ENCODE assay signal across 24 cellular contexts in the genomic region with DNA sequence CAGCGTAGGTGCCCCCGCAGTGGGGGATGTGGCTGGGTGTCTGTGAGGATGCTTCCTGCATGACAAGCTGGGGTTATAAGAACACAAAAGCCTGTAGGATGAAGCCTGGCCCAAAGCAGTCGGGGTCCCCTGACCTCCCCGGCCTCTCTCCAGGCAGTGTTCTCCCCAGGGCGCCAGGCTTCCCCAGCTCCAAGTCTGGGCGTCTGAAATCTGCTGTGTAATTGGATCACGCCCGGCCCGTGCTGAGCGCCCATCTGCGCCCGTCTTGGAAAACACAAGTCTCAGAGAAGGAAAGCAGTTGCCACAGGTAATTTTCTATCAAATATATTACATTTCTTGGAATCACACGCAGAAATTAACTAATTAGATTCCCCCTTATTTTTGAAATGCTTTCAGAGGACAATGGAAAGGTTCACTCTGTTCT.
"Had no signal": no experiment of that assay in that cellular context is flagged by ENCODE, and none has a peak within 500 bp of the region (broad histone marks: within the 10 kb centered on the region; RNA-seq: fewer than 3 reads in every experiment).

No MANE protein-coding gene starts in this region.

- H2AFZ ChIP-seq: parathyroid adenoma had no signal

- H3K27ac ChIP-seq: adrenal gland, ascending aorta, brain microvascular endothelial cell, heart left ventricle, parathyroid adenoma, psoas muscle, sigmoid colon, upper lobe of left lung, vagina had no signal

- H3K9ac ChIP-seq: parathyroid adenoma had no signal

- H3K4me1 ChIP-seq: adrenal gland, ascending aorta, parathyroid adenoma had no signal

- H3K79me2 ChIP-seq: parathyroid adenoma had no signal

- H3K9me3 ChIP-seq: adrenal gland, ascending aorta, heart left ventricle, psoas muscle, sigmoid colon, upper lobe of left lung, vagina had no signal

- DNase-seq: activated CD4-positive, alpha-beta T cell treated with anti-CD3 and anti-CD28 coated beads for 48 hours; activated CD4-positive, alpha-beta T cell treated with anti-CD3 and anti-CD28 coated beads, Interleukin-2, amount 50 U/mL, for 48 hours; activated CD8-positive, alpha-beta memory T cell treated with anti-CD3 and anti-CD28 coated beads for 24 hours; activated effector memory CD4-positive, alpha-beta T cell treated with Interleukin-2 at 50 U/mL for 16 hours; activated naive CD4-positive, alpha-beta T cell treated with Interleukin-2 at 50 U/mL for 16 hours; activated naive CD8-positive, alpha-beta T cell treated with anti-CD3 and anti-CD28 coated beads for 36 hours; brain microvascular endothelial cell; endodermal cell; foreskin fibroblast; heart left ventricle; naive thymus-derived CD4-positive, alpha-beta T cell; psoas muscle; sigmoid colon; small intestine; stimulated activated CD4-positive, alpha-beta T cell treated with anti-CD3 and anti-CD28 coated beads, Interleukin-4, amount 100 ng/mL, for 4 hours; stimulated activated CD8-positive, alpha-beta memory T cell treated with anti-CD3 and anti-CD28 coated beads, Interleukin-4, amount 100 ng/mL, for 48 hours; stimulated activated naive CD8-positive, alpha-beta T cell treated with anti-CD3 and anti-CD28 coated beads, Interleukin-15, amount 100 ng/mL, for 72 hours; upper lobe of left lung had no signal

- H3K4me3 ChIP-seq: adrenal gland, ascending aorta, heart left ventricle, psoas muscle, sigmoid colon, upper lobe of left lung, vagina had no signal

- ATAC-seq: esophagus mucosa; heart left ventricle; naive thymus-derived CD4-positive, alpha-beta T cell; psoas muscle; stimulated activated memory B cell treated with anti-CD40 and anti-IgM and Interleukin-4, amounts not matched to agents 10 μg/mL and 1 μg/mL and 100 μg/mL, for 72 hours; stimulated activated naive CD8-positive, alpha-beta T cell treated with anti-CD3 and anti-CD28 coated beads, Interleukin-15, amount 100 ng/mL, for 72 hours had no signal

- H3K36me3 ChIP-seq: adrenal gland, ascending aorta, brain microvascular endothelial cell, heart left ventricle, sigmoid colon, upper lobe of left lung, vagina had no signal

- H3K27me3 ChIP-seq: adrenal gland, ascending aorta, brain microvascular endothelial cell, sigmoid colon, upper lobe of left lung, vagina had no signal
